In genomic region chr22:46149998-46150549, GRCh38 we compare ENCODE assay signal across 8 cellular contexts. TPM values are rescaled to one million over a fixed set of nuclear protein-coding genes. Genes with fewer than 3 reads are reported as not detected.
DNase-seq lines count a peak whose midpoint lies in the region; ATAC-seq and TF ChIP-seq lines count a peak whose summit lies in the region.

Gene PPARA (plus strand): TSS chr22:46150526. CDS start chr22:46198384, 47,858 bp downstream.

- H3K9me3 ChIP-seq in OCI-LY1 (ENCODE audit: low read length) (no peaks in the 10 kb centered on the region), mucosa of descending colon (no peaks in the 10 kb centered on the region)

- ATAC-seq in GM19023 (IDR thresholded peaks at IDR 0.05; ENCODE audit: unreplicated experiment), result peak; percentile 71
- peak; percentile 72 for ATAC-seq in HG03196 (IDR thresholded peaks at IDR 0.05; ENCODE audit: unreplicated experiment)
- peak; percentile 87 for ATAC-seq in mucosa of descending colon

- H3K4me1 ChIP-seq in OCI-LY1 (ENCODE audit: insufficient read depth, low read length, severe bottlenecking), result peaks cover 23% of the 10 kb centered on the region
- peaks cover 16% of the 10 kb centered on the region for H3K4me1 ChIP-seq in mucosa of descending colon (ENCODE audit: low read depth)

- intact Hi-C loops in mucosa of descending colon (cut with DNase I, micrococcal nuclease), result no loop called here

- H3K36me3 ChIP-seq in OCI-LY1 (ENCODE audit: insufficient read depth, low read length), result peaks cover 4% of the 10 kb centered on the region; the same call in 1 of the 2 replicates
- H3K36me3 ChIP-seq in mucosa of descending colon (ENCODE audit: low read depth), result no peaks in the 10 kb centered on the region

- peak within 1 kb of the TSS; percentile 78 for H3K9ac ChIP-seq in OCI-LY1 (ENCODE audit: low read length)

- H3K27ac ChIP-seq in OCI-LY1 (ENCODE audit: low read depth, low read length, poor library complexity, severe bottlenecking), result peak within 1 kb of the TSS; percentile 78

- no peaks in the 10 kb centered on the region for H3K9me2 ChIP-seq in OCI-LY1 (ENCODE audit: low read depth, low read length)

- no peaks in the 10 kb centered on the region for H3F3A ChIP-seq in OCI-LY1 (ENCODE audit: insufficient read depth, low read length)

- TF ChIP-seq CTCF in AG10803 (conservative IDR thresholded peaks at IDR 0.05; ENCODE audit: low read length) (no peak), OCI-LY1 (IDR thresholded peaks at IDR 0.05; ENCODE audit: low read length) (no peak), epithelial cell of proximal tubule (conservative IDR thresholded peaks at IDR 0.05; ENCODE audit: low read depth, low read length) (no peak), mucosa of descending colon (IDR thresholded peaks at IDR 0.05) (no peak)

- no peaks in the 10 kb centered on the region for H3K79me2 ChIP-seq in OCI-LY1 (ENCODE audit: insufficient read depth, low read length)

- H4K20me1 ChIP-seq in OCI-LY1 (ENCODE audit: insufficient read depth, low read length), result no peaks in the 10 kb centered on the region

- DNase-seq in AG10803 (ENCODE audit: low read depth), result peak; percentile 82
- peak; percentile 88 for DNase-seq in activated T-cell treated with anti-CD3 and anti-CD28 coated beads for 48 hours (ENCODE audit: low read depth)
- DNase-seq in epithelial cell of proximal tubule (ENCODE audit: low read depth), result no peak
- peak; percentile 95 to 98 (median 96) for DNase-seq in mucosa of descending colon
- DNase-seq in stimulated activated CD8-positive, alpha-beta memory T cell treated with anti-CD3 and anti-CD28 coated beads, Interleukin-4, amount 100 ng/mL, for 1 hour (ENCODE audit: low read depth in 2 of 2, low spot score in 1 of 2), result peak; percentile 54 to 77

- H2AFZ ChIP-seq in OCI-LY1 (ENCODE audit: low read length), result no peak within 1 kb of the TSS

- peak within 1 kb of the TSS; percentile 98 for H3K4me2 ChIP-seq in OCI-LY1 (ENCODE audit: low read length)

- no peaks in the 10 kb centered on the region for H3K27me3 ChIP-seq in OCI-LY1 (ENCODE audit: insufficient read depth, low read length)

- H3K4me3 ChIP-seq in AG10803 (ENCODE audit: low read length) (peak within 1 kb of the TSS; percentile 85), OCI-LY1 (ENCODE audit: low read depth, low read length, poor library complexity, severe bottlenecking) (peak within 1 kb of the TSS; percentile 87), epithelial cell of proximal tubule (ENCODE audit: low read depth, low read length) (peak within 1 kb of the TSS; percentile 91), mucosa of descending colon (peak within 1 kb of the TSS; percentile 83)

RNA-seq across cellular contexts. Expression of gene PPARA, which starts in this region (rescaled TPM):
- total RNA-seq in epithelial cell of proximal tubule (3.3 and 18.5 TPM in 2 replicates), mucosa of descending colon (10 to 100 TPM; 57.9 to 81.4 (median 58.5) TPM)
